In genomic region chr9:89605181-89606048, GRCh38 we compare ENCODE assay signal across 9 cellular contexts. TPM values are rescaled to one million over a fixed set of nuclear protein-coding genes. Genes with fewer than 3 reads are reported as not detected.
DNase-seq lines count a peak whose midpoint lies in the region; ATAC-seq, FAIRE-seq and TF ChIP-seq lines count a peak whose summit lies in the region.
"Had no signal": no experiment of that assay in that cellular context is flagged by ENCODE, and none has a peak within 500 bp of the region (broad histone marks: within the 10 kb centered on the region; RNA-seq: fewer than 3 reads in every experiment).

No MANE protein-coding gene starts in this region.

- FAIRE-seq in frontal cortex (lab: Jason Lieb, UNC): no peak
- FAIRE-seq: G401.6 had no signal

- H4K20me1 ChIP-seq in neural cell (ENCODE audit: insufficient read depth): peaks cover 16% of the 10 kb centered on the region

- peaks cover 5% of the 10 kb centered on the region for H3K4me1 ChIP-seq in Panc1 (ENCODE audit: control insufficient read depth, insufficient read depth, low read length)

- peak overlapping the region; percentile 99 for H3K4me2 ChIP-seq in neural cell (ENCODE audit: low read length)

- H3K36me3 ChIP-seq in Panc1 (ENCODE audit: control insufficient read depth, insufficient read depth, low read length) (no peaks in the 10 kb centered on the region), neural cell (ENCODE audit: insufficient read depth, low read length) (no peaks in the 10 kb centered on the region)

- CTCF ChIA-PET in Panc1 (lab: Charles Lee): no interaction called here

- H3K9me3 ChIP-seq in Panc1 (ENCODE audit: control insufficient read depth, insufficient read depth, low read depth, low read length): no peaks in the 10 kb centered on the region
- H3K9me3 ChIP-seq in neural cell (ENCODE audit: low read length): no peaks in the 10 kb centered on the region

- intact Hi-C loops in Panc1 (cut with micrococcal nuclease; ENCODE audit: unreplicated experiment): loop anchor here (10.0 kb wide), 1 partner anchor 319 kb away; no protein-coding TSS in a partner anchor

- POLR2A ChIA-PET in Panc1 (lab: Charles Lee): no interaction called here

- TF ChIP-seq RAD21 in neural cell (conservative IDR thresholded peaks at IDR 0.05): no peak

- no peaks in the 10 kb centered on the region for H3K9me2 ChIP-seq in neural cell (ENCODE audit: insufficient read depth, low read length)

- in situ Hi-C loops in Panc1 (cut with HindIII; ENCODE audit: low pct_unique_long_range_greater_than_20kb, low sequenced_read_pairs): no loop called here

- peak; percentile 54 for DNase-seq in NCI-H146 (lab: John Stamatoyannopoulos, UW)
- DNase-seq in NCI-H146 treated with DMSO at 0.1 percent for 48 hours (lab: John Stamatoyannopoulos, UW; ENCODE audit: unreplicated experiment): no peak
- no peak for DNase-seq in Panc1 (ENCODE audit: low read depth, low spot score)
- peak; percentile 30 for DNase-seq in activated gamma-delta T cell treated with anti-CD3 and anti-CD28 coated beads, Interleukin-2, amount 50 U/mL, for 16 hours (ENCODE audit: low read depth)
- DNase-seq in frontal cortex (ENCODE audit: low spot score in 2 of 2): peak; percentile 52 to 68
- no peak for DNase-seq in COLO829 (ENCODE audit: low spot score)

- TF ChIP-seq CTCF in Panc1 (IDR thresholded peaks at IDR 0.05) (no peak), neural cell (IDR thresholded peaks at IDR 0.05; ENCODE audit: poor library complexity, severe bottlenecking) (no peak)

- peaks cover 47% of the 10 kb centered on the region for H3K79me2 ChIP-seq in neural cell (replicated peaks; ENCODE audit: insufficient read depth, low read length)

- peaks cover 13% of the 10 kb centered on the region for H3F3A ChIP-seq in neural cell (ENCODE audit: insufficient read depth, low read length, poor library complexity, severe bottlenecking)

- H3K27me3 ChIP-seq in Panc1 (ENCODE audit: control insufficient read depth, insufficient read depth, low read length) (no peaks in the 10 kb centered on the region), neural cell (ENCODE audit: insufficient read depth, low read depth, low read length) (no peaks in the 10 kb centered on the region)

- ATAC-seq in Panc1: peak; percentile 55

- no peak for TF ChIP-seq EP300 in neural cell (conservative IDR thresholded peaks at IDR 0.05; ENCODE audit: poor library complexity, severe bottlenecking)

- no peak overlapping the region for H3K27ac ChIP-seq in Panc1 (ENCODE audit: low read length)
- peak overlapping the region; percentile 99 for H3K27ac ChIP-seq in neural cell (ENCODE audit: low read length)
- peak overlapping the region; percentile 69 for H3K27ac ChIP-seq in temporal lobe (ENCODE audit: low read depth, low read length)

- H3K4me3 ChIP-seq in Panc1 (ENCODE audit: low read depth in 2 of 2, low read length in 2 of 2) (peak overlapping the region; percentile 41 to 61), neural cell (ENCODE audit: low read length) (peak overlapping the region; percentile 94)

- peak overlapping the region; percentile 99 for H3K9ac ChIP-seq in neural cell (ENCODE audit: low read length)

- no peak overlapping the region for H2AFZ ChIP-seq in neural cell (ENCODE audit: low read depth, low read length)

- no TSS peak for BruUV-seq in Panc1 (replicated peaks; lab: Mats Ljungman, UMichigan)

TF ChIP-seq in neural cell, 6 proteins besides CTCF, POLR2A, EP300 and RAD21:
- peak; percentile 44 for TF ChIP-seq REST (IDR thresholded peaks at IDR 0.05; ENCODE audit: borderline replicate concordance)
- no peak for TF ChIP-seq POLR2AphosphoS5 (IDR thresholded peaks at IDR 0.05)
- no peak for TF ChIP-seq TAF1 (IDR thresholded peaks at IDR 0.05; ENCODE audit: low read depth)
- TF ChIP-seq MXI1 (conservative IDR thresholded peaks at IDR 0.05; ENCODE audit: poor library complexity, severe bottlenecking): no peak
- TF ChIP-seq SMC3 (conservative IDR thresholded peaks at IDR 0.05; ENCODE audit: poor library complexity): peak; percentile 45
- TF ChIP-seq EZH2 (IDR thresholded peaks at IDR 0.05; ENCODE audit: borderline replicate concordance, insufficient read depth, low read length, poor library complexity, severe bottlenecking): no peak

RNA-seq across cellular contexts. Expression of gene GADD45G, which starts 0.6 kb away (rescaled TPM):
- total RNA-seq in Panc1 (2021; ENCODE audit: unreplicated experiment) (1.2 TPM), frontal cortex (4.5 TPM), temporal lobe (5.9 TPM)
- 3.3 TPM for polyA plus RNA-seq in Panc1 (2012; ENCODE audit: insufficient read length)
- polyA plus RNA-seq in neural cell: 158 and 161 TPM in 2 replicates
- 29.2 and 40.4 TPM in 2 replicates for polyA minus RNA-seq in neural cell

Comparison
In these comparisons a context has a peak if more than half of its experiments do, and no peak if none do; other contexts are left out.
1. DNase-seq: peak in NCI-H146 (single experiment), activated gamma-delta T cell treated with anti-CD3 and anti-CD28 coated beads, Interleukin-2, amount 50 U/mL, for 16 hours (single experiment) and frontal cortex (2 of 2); none in NCI-H146 treated with DMSO at 0.1 percent for 48 hours (single experiment), Panc1 (single experiment) and COLO829 (single experiment).